Comparison of ENCODE assay signal across 22 cellular contexts in genomic region chr7:116709336-116709735, GRCh38. TPM values are rescaled to one million over a fixed set of nuclear protein-coding genes. Genes with fewer than 3 reads are reported as not detected.
"Had no signal": no experiment of that assay in that cellular context is flagged by ENCODE, and none has a peak within 500 bp of the region (broad histone marks: within the 10 kb centered on the region; RNA-seq: fewer than 3 reads in every experiment).

No MANE protein-coding gene starts in this region.

- H3K9me3 ChIP-seq: esophagus squamous epithelium, neutrophil, right atrium auricular region, upper lobe of left lung had no signal

- H3K4me3 Mint-ChIP-seq: activated CD4-positive, alpha-beta memory T cell treated with anti-CD3 and anti-CD28 coated beads for 36 hours; activated CD4-positive, alpha-beta T cell treated with anti-CD3 and anti-CD28 coated beads for 36 hours; activated CD8-positive, alpha-beta memory T cell treated with anti-CD3 and anti-CD28 coated beads, Interleukin-2, amount 10 ng/mL, durations not matched to agents 7 days and 5 days; naive thymus-derived CD8-positive, alpha-beta T cell; T-helper 1 cell treated with Interleukin-12 subunit alpha and Interleukin-12 subunit beta and Interleukin-4 antibody, amounts not matched to agents 30 μg/mL and 1 μg/mL, for 36 hours had no signal

- H3K4me3 ChIP-seq: esophagus squamous epithelium, right atrium auricular region, skin epidermis, upper lobe of left lung had no signal

- DNase-seq: activated CD4-positive, alpha-beta memory T cell treated with anti-CD3 and anti-CD28 coated beads for 36 hours; activated CD4-positive, alpha-beta T cell treated with anti-CD3 and anti-CD28 coated beads for 36 hours; activated CD8-positive, alpha-beta memory T cell treated with anti-CD3 and anti-CD28 coated beads, Interleukin-2, amount 10 ng/mL, durations not matched to agents 7 days and 5 days; activated effector memory CD4-positive, alpha-beta T cell treated with Interleukin-2 at 50 U/mL for 16 hours; activated naive CD4-positive, alpha-beta T cell treated with anti-CD3 and anti-CD28 coated beads, Interleukin-2, amount 50 U/mL, for 16 hours; activated T-cell treated with anti-CD3 and anti-CD28 coated beads, Interleukin-2, amount 50 U/mL, for 1 hour; esophagus squamous epithelium; glutamatergic neuron; hypothalamus; kidney glomerular epithelial cell; left ventricle myocardium superior; mesenchymal stem cell; naive thymus-derived CD8-positive, alpha-beta T cell; stimulated activated CD4-positive, alpha-beta T cell treated with anti-CD3 and anti-CD28 coated beads, Interleukin-15, amount 100 ng/mL, for 24 hours; stimulated activated CD4-positive, alpha-beta T cell treated with anti-CD3 and anti-CD28 coated beads, Interleukin-4, amount 100 ng/mL, for 1 hour; stimulated activated naive CD4-positive, alpha-beta T cell; substantia nigra; upper lobe of left lung had no signal

- H3K27ac ChIP-seq: neutrophil, right atrium auricular region had no signal

- H3K36me3 Mint-ChIP-seq: activated CD4-positive, alpha-beta memory T cell treated with anti-CD3 and anti-CD28 coated beads for 36 hours; activated CD8-positive, alpha-beta memory T cell treated with anti-CD3 and anti-CD28 coated beads, Interleukin-2, amount 10 ng/mL, durations not matched to agents 7 days and 5 days; naive thymus-derived CD8-positive, alpha-beta T cell had no signal

- H3K36me3 ChIP-seq: esophagus squamous epithelium, neutrophil, right atrium auricular region, upper lobe of left lung had no signal

- H3K27ac Mint-ChIP-seq: activated CD4-positive, alpha-beta memory T cell treated with anti-CD3 and anti-CD28 coated beads for 36 hours; activated CD4-positive, alpha-beta T cell treated with anti-CD3 and anti-CD28 coated beads for 36 hours; activated CD8-positive, alpha-beta memory T cell treated with anti-CD3 and anti-CD28 coated beads, Interleukin-2, amount 10 ng/mL, durations not matched to agents 7 days and 5 days; naive thymus-derived CD8-positive, alpha-beta T cell; T-helper 1 cell treated with Interleukin-12 subunit alpha and Interleukin-12 subunit beta and Interleukin-4 antibody, amounts not matched to agents 30 μg/mL and 1 μg/mL, for 36 hours had no signal

- ATAC-seq: activated CD4-positive, alpha-beta T cell treated with anti-CD3 and anti-CD28 coated beads for 36 hours; activated CD8-positive, alpha-beta memory T cell treated with anti-CD3 and anti-CD28 coated beads, Interleukin-2, amount 10 ng/mL, durations not matched to agents 7 days and 5 days; naive thymus-derived CD8-positive, alpha-beta T cell had no signal

- H3K9me3 Mint-ChIP-seq: activated CD4-positive, alpha-beta memory T cell treated with anti-CD3 and anti-CD28 coated beads for 36 hours; naive thymus-derived CD8-positive, alpha-beta T cell; T-helper 1 cell treated with Interleukin-12 subunit alpha and Interleukin-12 subunit beta and Interleukin-4 antibody, amounts not matched to agents 30 μg/mL and 1 μg/mL, for 36 hours had no signal

- H3K4me1 Mint-ChIP-seq: activated CD4-positive, alpha-beta T cell treated with anti-CD3 and anti-CD28 coated beads for 36 hours; activated CD8-positive, alpha-beta memory T cell treated with anti-CD3 and anti-CD28 coated beads, Interleukin-2, amount 10 ng/mL, durations not matched to agents 7 days and 5 days; naive thymus-derived CD8-positive, alpha-beta T cell had no signal

- H3K4me1 ChIP-seq: right atrium auricular region had no signal

- H3K27me3 ChIP-seq: neutrophil, right atrium auricular region, upper lobe of left lung had no signal

RNA-seq across cellular contexts. Expression of gene MET, which starts 37.3 kb away (rescaled TPM):
- total RNA-seq: naive thymus-derived CD8-positive, alpha-beta T cell had no signal
- polyA plus RNA-seq: naive thymus-derived CD8-positive, alpha-beta T cell had no signal
